8 cellular contexts compared by ENCODE assay signal in genomic region chr15:101501703-101502373, GRCh38. TPM values are rescaled to one million over a fixed set of nuclear protein-coding genes. Genes with fewer than 3 reads are reported as not detected.
A peak's percentile ranks its signal among the peaks of the same experiment; 100 is the strongest.
DNase-seq lines count a peak whose midpoint lies in the region; ATAC-seq and FAIRE-seq lines count a peak whose summit lies in the region.

No MANE protein-coding gene starts in this region.

- H3K9me3 ChIP-seq in small intestine (ENCODE audit: control insufficient read depth, low read depth), result no peaks in the 10 kb centered on the region

- DNase-seq in CD1c-positive myeloid dendritic cell (ENCODE audit: extremely low spot score) (peak; percentile 29), NCI-H1694 treated with DMSO at 0.1 percent for 48 hours (lab: John Stamatoyannopoulos, UW) (peak; percentile 6), activated T-cell treated with anti-CD3 and anti-CD28 coated beads for 48 hours (ENCODE audit: low read depth) (peak; percentile 39), head of caudate nucleus (peak in 41 of 42 donors; percentile 55 to 89 (median 71)), small intestine (peak; percentile 48), SW480 (ENCODE audit: low spot score) (no peak)

- H3K27me3 ChIP-seq in small intestine (ENCODE audit: control insufficient read depth in 2 of 2, insufficient read depth in 2 of 2, low read length in 2 of 2), result no peaks in the 10 kb centered on the region

- no peak for FAIRE-seq in small intestine (lab: Jason Lieb, UNC)

- ATAC-seq in GM21528 (IDR thresholded peaks at IDR 0.05; ENCODE audit: low FRiP score, unreplicated experiment) (peak; percentile 66), GM21526 (IDR thresholded peaks at IDR 0.05; ENCODE audit: low FRiP score, unreplicated experiment) (no peak)

- WGBS in small intestine, 3 donors, result 18 to 23% (median 23%) methylated on average over 21 to 23 of the region's 23 CpGs

- H3K4me3 ChIP-seq in small intestine (ENCODE audit: low read depth in 1 of 2, low read length in 2 of 2), result no peak overlapping the region

- no peak overlapping the region for H3K27ac ChIP-seq in small intestine (ENCODE audit: low read depth in 1 of 2, low read length in 1 of 2)

- H3K36me3 ChIP-seq in small intestine (ENCODE audit: control insufficient read depth in 2 of 2, insufficient read depth in 2 of 2, low read length in 2 of 2), result no peaks in the 10 kb centered on the region

- H3K4me1 ChIP-seq in small intestine (ENCODE audit: control insufficient read depth in 2 of 2, insufficient read depth in 1 of 2, low read depth in 1 of 2, low read length in 1 of 2), result peaks cover 0 to 4% of the 10 kb centered on the region in 2 donors

- intact Hi-C loops in head of caudate nucleus (cut with DNase I), result no loop called here

RNA-seq across cellular contexts. Expression of gene PCSK6, which starts 12.3 kb away (rescaled TPM):
- 1 to 10 TPM in 2 of 3 donors, under 1 TPM in 1; 0.67 to 6.8 (median 6.2) TPM for polyA plus RNA-seq in small intestine
